1 cellular context compared by ENCODE assay signal in genomic region chr11:65395961-65396530, GRCh38.
TF ChIP-seq lines count a peak whose summit lies in the region.

No MANE protein-coding gene starts in this region.

TF ChIP-seq in H1, 55 proteins besides CTCF, POLR2A, EP300 and RAD21:
- TF ChIP-seq SP2 (IDR thresholded peaks at IDR 0.05; ENCODE audit: low read length): no peak
- TF ChIP-seq RNF2 (IDR thresholded peaks at IDR 0.05; ENCODE audit: borderline replicate concordance, low read depth, low read length, missing control alignments, poor library complexity, severe bottlenecking): no peak
- TF ChIP-seq GABPA (IDR thresholded peaks at IDR 0.05; ENCODE audit: borderline replicate concordance, insufficient read depth, low read length): no peak
- no peak for TF ChIP-seq JUND (IDR thresholded peaks at IDR 0.05; ENCODE audit: low read length)
- TF ChIP-seq CHD1 (IDR thresholded peaks at IDR 0.05; ENCODE audit: low read depth, low read length): no peak
- no peak for TF ChIP-seq POLR2AphosphoS5 (IDR thresholded peaks at IDR 0.05; ENCODE audit: low read depth, low read length)
- TF ChIP-seq CEBPB (IDR thresholded peaks at IDR 0.05; ENCODE audit: low read depth, low read length): no peak
- no peak for TF ChIP-seq EZH2 (IDR thresholded peaks at IDR 0.05; ENCODE audit: low read depth, low read length, severe bottlenecking)
